In genomic region chr14:95474941-95475340, GRCh38 we compare ENCODE assay signal across 33 cellular contexts.
"Had no signal": no experiment of that assay in that cellular context is flagged by ENCODE, and none has a peak within 500 bp of the region (broad histone marks: within the 10 kb centered on the region; RNA-seq: fewer than 3 reads in every experiment).

No MANE protein-coding gene starts in this region.

- H3K27ac Mint-ChIP-seq: activated B cell treated with CpG ODN at 0.5 μM for 24 hours; activated CD8-positive, alpha-beta memory T cell treated with anti-CD3 and anti-CD28 coated beads, Interleukin-2, amount 10 ng/mL, durations not matched to agents 7 days and 5 days; activated CD8-positive, alpha-beta T cell treated with anti-CD3 and anti-CD28 coated beads for 36 hours; activated naive CD4-positive, alpha-beta T cell treated with anti-CD3 and anti-CD28 coated beads for 36 hours; activated naive CD4-positive, alpha-beta T cell treated with anti-CD3 and anti-CD28 coated beads, Interleukin-2, amount 50 U/mL, for 24 hours; activated naive CD8-positive, alpha-beta T cell treated with anti-CD3 and anti-CD28 coated beads for 36 hours; activated naive CD8-positive, alpha-beta T cell treated with anti-CD3 and anti-CD28 coated beads, Interleukin-2, amount 50 U/mL, for 24 hours; activated T-helper 1 cell treated with anti-CD3 and anti-CD28 coated beads, Interleukin-12 subunit alpha, Interleukin-12 subunit beta, Interleukin-2, Interleukin-4 antibody, amounts not matched to agents 30 ng/mL and 10 ng/mL and 1 ng/mL, durations not matched to agents 14 hours and 24 hours and 36 hours; activated T-helper 2 cell treated with anti-CD3 and anti-CD28 coated beads, Interferon-gamma antibody, Interleukin-2, Interleukin-4, amounts not matched to agents 10 μg/mL and 5 μg/mL and 100 μg/mL, durations not matched to agents 14 hours and 24 hours and 36 hours; T-helper 2 cell treated with Interferon-gamma antibody and Interleukin-4, amounts not matched to agents 5 μg/mL and 100 μg/mL, for 36 hours had no signal

- H3K27me3 Mint-ChIP-seq: activated B cell treated with CpG ODN at 0.5 μM for 24 hours; activated CD8-positive, alpha-beta memory T cell treated with anti-CD3 and anti-CD28 coated beads, Interleukin-2, amount 10 ng/mL, durations not matched to agents 7 days and 5 days; activated CD8-positive, alpha-beta T cell treated with anti-CD3 and anti-CD28 coated beads for 36 hours; activated naive CD4-positive, alpha-beta T cell treated with anti-CD3 and anti-CD28 coated beads, Interleukin-2, amount 50 U/mL, for 24 hours; activated naive CD8-positive, alpha-beta T cell treated with anti-CD3 and anti-CD28 coated beads for 36 hours; activated naive CD8-positive, alpha-beta T cell treated with anti-CD3 and anti-CD28 coated beads, Interleukin-2, amount 50 U/mL, for 24 hours; T-helper 17 cell had no signal

- ATAC-seq: activated CD4-positive, CD25-positive, alpha-beta regulatory T cell treated with anti-CD3 and anti-CD28 coated beads, Interleukin-2, amount 50 U/mL, for 24 hours; activated CD8-positive, alpha-beta memory T cell treated with anti-CD3 and anti-CD28 coated beads, Interleukin-2, amount 10 ng/mL, durations not matched to agents 7 days and 5 days; activated CD8-positive, alpha-beta T cell treated with anti-CD3 and anti-CD28 coated beads for 36 hours; activated naive CD8-positive, alpha-beta T cell treated with anti-CD3 and anti-CD28 coated beads, Interleukin-2, amount 50 U/mL, for 24 hours; body of pancreas; gastroesophageal sphincter; T-helper 17 cell had no signal

- DNase-seq: activated B cell treated with CpG ODN at 0.5 μM for 24 hours; activated CD4-positive, alpha-beta T cell treated with anti-CD3 and anti-CD28 coated beads for 48 hours; activated CD4-positive, alpha-beta T cell treated with anti-CD3 and anti-CD28 coated beads, Interleukin-2, amount 50 U/mL, for 1 hour; activated CD4-positive, alpha-beta T cell treated with anti-CD3 and anti-CD28 coated beads, Interleukin-2, amount 50 U/mL, for 48 hours; activated CD8-positive, alpha-beta memory T cell treated with anti-CD3 and anti-CD28 coated beads, Interleukin-2, amount 10 ng/mL, durations not matched to agents 7 days and 5 days; activated CD8-positive, alpha-beta memory T cell treated with anti-CD3 and anti-CD28 coated beads, Interleukin-2, amount 50 U/mL, for 4 hours; activated CD8-positive, alpha-beta T cell treated with anti-CD3 and anti-CD28 coated beads for 36 hours; activated effector memory CD4-positive, alpha-beta T cell treated with anti-CD3 and anti-CD28 coated beads, Interleukin-2, amount 50 U/mL, for 16 hours; activated naive CD4-positive, alpha-beta T cell treated with anti-CD3 and anti-CD28 coated beads for 36 hours; activated naive CD8-positive, alpha-beta T cell treated with anti-CD3 and anti-CD28 coated beads for 36 hours; activated naive CD8-positive, alpha-beta T cell treated with anti-CD3 and anti-CD28 coated beads, Interleukin-2, amount 50 U/mL, for 24 hours; activated T-cell treated with anti-CD3 and anti-CD28 coated beads, Interleukin-2, amount 50 U/mL, for 1 hour; activated T-cell treated with anti-CD3 and anti-CD28 coated beads, Interleukin-2, amount 50 U/mL, for 48 hours; adrenal gland; amygdala; body of pancreas; caudate nucleus; cerebellar nuclear complex; colonic mucosa; effector CD8-positive, alpha-beta T cell; esophagus squamous epithelium; foreskin melanocyte; T-helper 1 cell; T-helper 17 cell; T1000; WERI-Rb-1 had no signal

- H3K27ac ChIP-seq: adrenal gland, body of pancreas, colonic mucosa, epithelial cell of prostate, esophagus squamous epithelium, gastroesophageal sphincter, WERI-Rb-1 had no signal

- H3K9me3 Mint-ChIP-seq: activated B cell treated with CpG ODN at 0.5 μM for 24 hours; activated CD8-positive, alpha-beta T cell treated with anti-CD3 and anti-CD28 coated beads for 36 hours; activated naive CD4-positive, alpha-beta T cell treated with anti-CD3 and anti-CD28 coated beads for 36 hours; activated naive CD4-positive, alpha-beta T cell treated with anti-CD3 and anti-CD28 coated beads, Interleukin-2, amount 50 U/mL, for 24 hours; activated naive CD8-positive, alpha-beta T cell treated with anti-CD3 and anti-CD28 coated beads for 36 hours; activated naive CD8-positive, alpha-beta T cell treated with anti-CD3 and anti-CD28 coated beads, Interleukin-2, amount 50 U/mL, for 24 hours; activated T-helper 1 cell treated with anti-CD3 and anti-CD28 coated beads, Interleukin-12 subunit alpha, Interleukin-12 subunit beta, Interleukin-2, Interleukin-4 antibody, amounts not matched to agents 30 ng/mL and 10 ng/mL and 1 ng/mL, durations not matched to agents 14 hours and 24 hours and 36 hours; activated T-helper 2 cell treated with anti-CD3 and anti-CD28 coated beads, Interferon-gamma antibody, Interleukin-2, Interleukin-4, amounts not matched to agents 10 μg/mL and 5 μg/mL and 100 μg/mL, durations not matched to agents 14 hours and 24 hours and 36 hours; T-helper 2 cell treated with Interferon-gamma antibody and Interleukin-4, amounts not matched to agents 5 μg/mL and 100 μg/mL, for 36 hours had no signal

- H3K4me1 ChIP-seq: body of pancreas, colonic mucosa had no signal

- H3K27me3 ChIP-seq: adrenal gland, body of pancreas, colonic mucosa had no signal

- H3K9me3 ChIP-seq: adrenal gland, body of pancreas, colonic mucosa, esophagus squamous epithelium, gastroesophageal sphincter had no signal

- H3K4me3 ChIP-seq: adrenal gland, body of pancreas, colonic mucosa, esophagus squamous epithelium, gastroesophageal sphincter had no signal

- H3K36me3 ChIP-seq: WERI-Rb-1 had no signal

- H3K4me3 Mint-ChIP-seq: activated B cell treated with CpG ODN at 0.5 μM for 24 hours; activated CD8-positive, alpha-beta memory T cell treated with anti-CD3 and anti-CD28 coated beads, Interleukin-2, amount 10 ng/mL, durations not matched to agents 7 days and 5 days; activated CD8-positive, alpha-beta T cell treated with anti-CD3 and anti-CD28 coated beads for 36 hours; activated naive CD4-positive, alpha-beta T cell treated with anti-CD3 and anti-CD28 coated beads for 36 hours; activated naive CD4-positive, alpha-beta T cell treated with anti-CD3 and anti-CD28 coated beads, Interleukin-2, amount 50 U/mL, for 24 hours; activated naive CD8-positive, alpha-beta T cell treated with anti-CD3 and anti-CD28 coated beads for 36 hours; activated naive CD8-positive, alpha-beta T cell treated with anti-CD3 and anti-CD28 coated beads, Interleukin-2, amount 50 U/mL, for 24 hours; activated T-helper 1 cell treated with anti-CD3 and anti-CD28 coated beads, Interleukin-12 subunit alpha, Interleukin-12 subunit beta, Interleukin-2, Interleukin-4 antibody, amounts not matched to agents 30 ng/mL and 10 ng/mL and 1 ng/mL, durations not matched to agents 14 hours and 24 hours and 36 hours; T-helper 2 cell treated with Interferon-gamma antibody and Interleukin-4, amounts not matched to agents 5 μg/mL and 100 μg/mL, for 36 hours had no signal
